1 cellular context compared by ENCODE assay signal in genomic region chr3:51393096-51393495, GRCh38.
TF ChIP-seq lines count a peak whose summit lies in the region.

No MANE protein-coding gene starts in this region.

TF ChIP-seq in GM23338, 12 proteins besides CTCF, POLR2A, EP300 and RAD21:
- TF ChIP-seq ETS1 (IDR thresholded peaks at IDR 0.05) (no peak), NANOG (IDR thresholded peaks at IDR 0.05; ENCODE audit: borderline replicate concordance) (no peak), CREB1 (CRISPR knock-in tag; IDR thresholded peaks at IDR 0.05; ENCODE audit: low read depth) (no peak), ZNF462 (CRISPR knock-in tag; IDR thresholded peaks at IDR 0.05) (no peak), STAT1 (IDR thresholded peaks at IDR 0.05; ENCODE audit: unreplicated experiment) (no peak), EZH2 (IDR thresholded peaks at IDR 0.05; ENCODE audit: low read depth, unreplicated experiment) (no peak), JUNB (IDR thresholded peaks at IDR 0.05; ENCODE audit: unreplicated experiment) (no peak), ZNF114 (CRISPR knock-in tag; IDR thresholded peaks at IDR 0.05) (no peak), ZNF331 (CRISPR knock-in tag; IDR thresholded peaks at IDR 0.05; ENCODE audit: low read depth) (no peak), POLR2AphosphoS5 (IDR thresholded peaks at IDR 0.05; ENCODE audit: low read depth) (no peak), EZH2phosphoT487 (IDR thresholded peaks at IDR 0.05; ENCODE audit: unreplicated experiment) (no peak)
- TF ChIP-seq, protein P1, sequence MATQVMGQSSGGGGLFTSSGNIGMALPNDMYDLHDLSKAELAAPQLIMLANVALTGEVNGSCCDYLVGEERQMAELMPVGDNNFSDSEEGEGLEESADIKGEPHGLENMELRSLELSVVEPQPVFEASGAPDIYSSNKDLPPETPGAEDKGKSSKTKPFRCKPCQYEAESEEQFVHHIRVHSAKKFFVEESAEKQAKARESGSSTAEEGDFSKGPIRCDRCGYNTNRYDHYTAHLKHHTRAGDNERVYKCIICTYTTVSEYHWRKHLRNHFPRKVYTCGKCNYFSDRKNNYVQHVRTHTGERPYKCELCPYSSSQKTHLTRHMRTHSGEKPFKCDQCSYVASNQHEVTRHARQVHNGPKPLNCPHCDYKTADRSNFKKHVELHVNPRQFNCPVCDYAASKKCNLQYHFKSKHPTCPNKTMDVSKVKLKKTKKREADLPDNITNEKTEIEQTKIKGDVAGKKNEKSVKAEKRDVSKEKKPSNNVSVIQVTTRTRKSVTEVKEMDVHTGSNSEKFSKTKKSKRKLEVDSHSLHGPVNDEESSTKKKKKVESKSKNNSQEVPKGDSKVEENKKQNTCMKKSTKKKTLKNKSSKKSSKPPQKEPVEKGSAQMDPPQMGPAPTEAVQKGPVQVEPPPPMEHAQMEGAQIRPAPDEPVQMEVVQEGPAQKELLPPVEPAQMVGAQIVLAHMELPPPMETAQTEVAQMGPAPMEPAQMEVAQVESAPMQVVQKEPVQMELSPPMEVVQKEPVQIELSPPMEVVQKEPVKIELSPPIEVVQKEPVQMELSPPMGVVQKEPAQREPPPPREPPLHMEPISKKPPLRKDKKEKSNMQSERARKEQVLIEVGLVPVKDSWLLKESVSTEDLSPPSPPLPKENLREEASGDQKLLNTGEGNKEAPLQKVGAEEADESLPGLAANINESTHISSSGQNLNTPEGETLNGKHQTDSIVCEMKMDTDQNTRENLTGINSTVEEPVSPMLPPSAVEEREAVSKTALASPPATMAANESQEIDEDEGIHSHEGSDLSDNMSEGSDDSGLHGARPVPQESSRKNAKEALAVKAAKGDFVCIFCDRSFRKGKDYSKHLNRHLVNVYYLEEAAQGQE (IDR thresholded peaks at IDR 0.05; ENCODE audit: unreplicated experiment) = no peak
